9 cellular contexts compared by ENCODE assay signal in the genomic region with DNA sequence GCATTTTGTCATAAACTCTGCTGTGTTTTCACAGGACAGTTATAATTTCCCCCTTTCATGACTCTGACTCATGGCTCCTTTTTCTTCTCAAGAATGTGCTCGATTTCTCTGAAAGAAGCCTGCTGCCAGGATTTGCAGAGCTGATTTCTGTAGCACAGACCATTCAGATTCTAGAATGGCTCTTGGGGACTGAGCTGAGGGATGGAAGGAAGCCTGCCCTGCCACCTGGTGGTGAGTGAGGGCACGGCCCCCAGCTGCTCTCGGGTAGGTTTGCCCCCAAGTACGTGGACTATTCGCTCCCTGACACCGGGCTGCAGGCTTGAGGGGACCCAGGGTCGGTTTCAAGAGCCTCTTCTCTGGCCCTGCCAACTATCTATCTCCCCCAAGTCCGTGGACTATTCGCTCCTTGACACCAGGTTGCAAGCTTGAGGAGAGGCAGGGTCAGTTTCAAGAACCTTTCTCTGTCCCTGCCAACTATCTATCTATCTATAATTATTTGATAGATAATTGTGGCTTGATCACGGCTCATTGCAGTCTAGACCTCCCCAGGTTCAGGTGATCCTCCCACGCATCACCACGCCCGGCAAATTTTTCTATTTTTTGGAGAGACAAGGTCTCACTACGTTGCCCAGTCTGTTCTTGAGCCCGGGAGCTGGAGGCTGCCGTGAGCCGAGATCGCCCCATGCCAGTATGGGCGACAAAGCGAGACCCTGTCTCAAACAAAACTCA. TPM values are rescaled to one million over a fixed set of nuclear protein-coding genes. Genes with fewer than 3 reads are reported as not detected.
DNase-seq lines count a peak whose midpoint lies in the region; ATAC-seq and TF ChIP-seq lines count a peak whose summit lies in the region.
"Had no signal": no experiment of that assay in that cellular context is flagged by ENCODE, and none has a peak within 500 bp of the region (broad histone marks: within the 10 kb centered on the region; RNA-seq: fewer than 3 reads in every experiment).

No MANE protein-coding gene starts in this region.

- H3K9me3 ChIP-seq in CD4-positive, alpha-beta T cell (ENCODE audit: control insufficient read depth, low read length): no peaks in the 10 kb centered on the region

- POLR2A ChIA-PET in CD4-positive, alpha-beta T cell (lab: Charles Lee): interaction anchor here (0.9 to 2.7 kb wide), 6 partner anchors 11 to 81 kb away, joined by 3 to 22 read pairs (median 4); partner anchors contain the start of genes CCT7, EGR4, NOTO and PRADC1

- intact Hi-C loops in CD4-positive, alpha-beta T cell (cut with DNase I, micrococcal nuclease): loop anchor here (1.0 to 10.0 kb wide), 7 partner anchors 35 to 1442 kb away; partner anchors contain the start of genes EGR4 (in 1 of the 2), RAB11FIP5 (in 1 of the 2) and SEMA4F (in 1 of the 2)

- H3K27ac Mint-ChIP-seq in CD4-positive, alpha-beta T cell: peak overlapping the region; percentile 81

- H3K4me1 Mint-ChIP-seq in CD4-positive, alpha-beta T cell (ENCODE audit: low read depth): peaks cover 37% of the 10 kb centered on the region

- ATAC-seq in CD4-positive, alpha-beta T cell (ENCODE audit: poor library complexity): peak; percentile 59
- ATAC-seq in GM19438 (IDR thresholded peaks at IDR 0.05; ENCODE audit: low read depth, unreplicated experiment) (peak; percentile 49), HG03469 (IDR thresholded peaks at IDR 0.05; ENCODE audit: unreplicated experiment) (peak; percentile 51)

- peaks cover 23% of the 10 kb centered on the region for H3K27me3 Mint-ChIP-seq in CD4-positive, alpha-beta T cell

- peaks cover 9% of the 10 kb centered on the region for H3K36me3 Mint-ChIP-seq in CD4-positive, alpha-beta T cell (ENCODE audit: low read depth)

- H3K9me3 Mint-ChIP-seq in CD4-positive, alpha-beta T cell: no peaks in the 10 kb centered on the region

- DNase-seq in CD4-positive, alpha-beta T cell: peak; percentile 56 to 75 (median 63)
- peak; percentile 62 for DNase-seq in NCI-H748 (lab: John Stamatoyannopoulos, UW; ENCODE audit: unreplicated experiment)
- DNase-seq in activated CD4-positive, alpha-beta T cell treated with anti-CD3 and anti-CD28 coated beads, Interleukin-2, amount 50 U/mL, for 1 hour: peak; percentile 72
- DNase-seq in dedifferentiated amniotic fluid mesenchymal stem cell (ENCODE audit: extremely low spot score): peak; percentile 85
- peak; percentile 76 to 78 for DNase-seq in lung microvascular endothelial cell (ENCODE audit: low read depth in 2 of 2)
- DNase-seq in stimulated activated CD8-positive, alpha-beta memory T cell treated with anti-CD3 and anti-CD28 coated beads, Interleukin-12 subunit alpha, Interleukin-12 subunit beta, amount 100 ng/mL, for 4 hours (ENCODE audit: low read depth): peak; percentile 53

- H3K4me3 Mint-ChIP-seq in CD4-positive, alpha-beta T cell: peak overlapping the region; percentile 84

- CTCF ChIA-PET in CD4-positive, alpha-beta T cell (lab: Charles Lee): interaction anchor here (0.6 to 4.3 kb wide), 17 partner anchors 11 to 223 kb away, joined by 3 to 52 read pairs (median 4); partner anchors contain the start of genes ALMS1, CCT7, NOTO and PRADC1

- no peaks in the 10 kb centered on the region for H3K27me3 ChIP-seq in CD4-positive, alpha-beta T cell (ENCODE audit: control insufficient read depth, insufficient read depth, low read length)

- H3K27ac ChIP-seq in CD4-positive, alpha-beta T cell (ENCODE audit: low read depth, low read length): no peak overlapping the region

- peak; percentile 85 for TF ChIP-seq CTCF in CD4-positive, alpha-beta T cell (IDR thresholded peaks at IDR 0.05)

RNA-seq across cellular contexts. Expression of gene SMYD5, which starts 1.4 kb away (rescaled TPM):
- total RNA-seq in CD4-positive, alpha-beta T cell: 10 to 100 TPM; 39.1 to 46.7 TPM
- total RNA-seq in lung microvascular endothelial cell: 9.4 and 11.1 TPM in 2 replicates

RNA-seq across cellular contexts. Expression of gene NOTO, which starts 10.2 kb away (rescaled TPM):
- not detected for total RNA-seq in CD4-positive, alpha-beta T cell
- not detected in 2 replicates for total RNA-seq in lung microvascular endothelial cell
- total RNA-seq: T-helper 1 cell treated with Interleukin-12 subunit alpha and Interleukin-12 subunit beta and Interleukin-4 antibody, amounts not matched to agents 30 ng/mL and 1 ng/mL, for 36 hours had no signal

RNA-seq across cellular contexts. Expression of gene PRADC1, which starts 20.4 kb away (rescaled TPM):
- total RNA-seq in CD4-positive, alpha-beta T cell: 1 to 10 TPM; 2.9 to 3.0 TPM
- total RNA-seq in lung microvascular endothelial cell: 19.2 and 24.4 TPM in 2 replicates

RNA-seq across cellular contexts. Expression of gene CCT7, which starts 21.5 kb away (rescaled TPM):
- total RNA-seq in CD4-positive, alpha-beta T cell: 10 to 100 TPM; 86.9 to 96.9 TPM
- total RNA-seq in lung microvascular endothelial cell: 318 and 353 TPM in 2 replicates
